In genomic region chr10:116760919-116761318, GRCh38 we compare ENCODE assay signal across 15 cellular contexts. TPM values are rescaled to one million over a fixed set of nuclear protein-coding genes. Genes with fewer than 3 reads are reported as not detected.
DNase-seq lines count a peak whose midpoint lies in the region; ATAC-seq and TF ChIP-seq lines count a peak whose summit lies in the region.
"Had no signal": no experiment of that assay in that cellular context is flagged by ENCODE, and none has a peak within 500 bp of the region (broad histone marks: within the 10 kb centered on the region; RNA-seq: fewer than 3 reads in every experiment).

No MANE protein-coding gene starts in this region.

- WGBS in sigmoid colon, 2 donors = 83 to 84% methylated on average over 8 of the region's 8 CpGs

- intact Hi-C loops in sigmoid colon (cut with DNase I) = no loop called here

- H3K4me1 ChIP-seq in sigmoid colon = peaks cover 0 to 11% (median 8%) of the 10 kb centered on the region in 4 donors
- H3K4me1 ChIP-seq: HAP-1 had no signal

- no peak overlapping the region for H3K27ac ChIP-seq in sigmoid colon

- ATAC-seq in GM19023 (IDR thresholded peaks at IDR 0.05; ENCODE audit: unreplicated experiment) (no peak), GM18519 (IDR thresholded peaks at IDR 0.05; ENCODE audit: low FRiP score, unreplicated experiment) (no peak), GM21423 (IDR thresholded peaks at IDR 0.05; ENCODE audit: unreplicated experiment) (no peak)

- no peak overlapping the region for H3K4me3 ChIP-seq in fibroblast of mammary gland (ENCODE audit: control insufficient read depth, low read depth, low read length)
- H3K4me3 ChIP-seq in sigmoid colon = no peak overlapping the region
- H3K4me3 ChIP-seq: HAP-1 had no signal

- H3K27me3 ChIP-seq in sigmoid colon = no peaks in the 10 kb centered on the region

- DNase-seq in HT1080 (ENCODE audit: low read depth) (peak; percentile 32), fibroblast of mammary gland (ENCODE audit: low read depth) (peak; percentile 34), sigmoid colon (peak; percentile 15)
- DNase-seq: C1 segment of cervical spinal cord; Calu3; CD4-positive, alpha-beta memory T cell; COR-L47; DMS53; DMS79 treated with DMSO at 0.1 percent for 48 hours; GOT3; HFFc6 had no signal

- no peak for TF ChIP-seq POLR2A in sigmoid colon (IDR thresholded peaks at IDR 0.05)

- TF ChIP-seq EP300 in sigmoid colon (IDR thresholded peaks at IDR 0.05) = no peak

- TF ChIP-seq CTCF in fibroblast of mammary gland (conservative IDR thresholded peaks at IDR 0.05; ENCODE audit: control insufficient read depth, insufficient read depth, low read depth, low read length) (no peak), sigmoid colon (IDR thresholded peaks at IDR 0.05) (no peak)

- no peaks in the 10 kb centered on the region for H3K9me3 ChIP-seq in sigmoid colon
- H3K9me3 ChIP-seq: HAP-1 had no signal

- H3K36me3 ChIP-seq in sigmoid colon = no peaks in the 10 kb centered on the region
- H3K36me3 ChIP-seq: HAP-1 had no signal

RNA-seq across cellular contexts. Expression of gene HSPA12A, which starts 18.6 kb away (rescaled TPM):
- 3.4 and 3.7 TPM in 2 replicates for total RNA-seq in HT1080 (2014; rRNA removed; shearing (Covaris generic))
- polyA plus RNA-seq in HT1080 (2015; cell fraction: cytosol; rRNA removed) = 2.2 and 2.8 TPM in 2 replicates
- 7.9 and 8.1 TPM in 2 replicates for polyA plus RNA-seq in HT1080 (2015; cell fraction: nucleus; rRNA removed)
- total RNA-seq in sigmoid colon = 10 to 100 TPM; 12.3 to 17.4 (median 15.4) TPM
- polyA plus RNA-seq in sigmoid colon = 1 to 10 TPM; 1.4 to 3.6 (median 3.0) TPM
